Comparison of ENCODE assay signal across 26 cellular contexts in the genomic region with DNA sequence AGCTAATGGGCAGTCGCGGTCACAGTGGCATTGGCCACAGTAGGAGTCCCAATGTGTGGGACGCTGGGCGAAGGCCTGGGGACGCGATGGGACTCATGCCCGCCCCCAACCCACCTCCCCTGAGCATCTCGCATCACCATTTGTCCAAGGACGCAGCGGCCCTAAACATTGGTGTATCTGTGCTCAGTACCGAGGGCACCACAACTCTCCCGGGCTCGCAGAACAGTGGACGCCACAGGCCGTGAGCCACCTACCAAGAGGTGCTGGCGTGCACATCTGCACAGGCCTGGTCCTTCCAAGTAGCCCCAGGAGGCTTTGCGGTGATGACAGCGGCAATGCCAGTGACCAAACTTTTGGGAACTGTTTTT. TPM values are rescaled to one million over a fixed set of nuclear protein-coding genes. Genes with fewer than 3 reads are reported as not detected.
A peak's percentile ranks its signal among the peaks of the same experiment; 100 is the strongest.
DNase-seq lines count a peak whose midpoint lies in the region; ATAC-seq, FAIRE-seq and TF ChIP-seq lines count a peak whose summit lies in the region.
"Had no signal": no experiment of that assay in that cellular context is flagged by ENCODE, and none has a peak within 500 bp of the region (broad histone marks: within the 10 kb centered on the region; RNA-seq: fewer than 3 reads in every experiment).

No MANE protein-coding gene starts in this region.

- 95% methylated on average over 18 of the region's 18 CpGs; no CpG with 5 or more reads in 1 of the 2 experiments for WGBS in H1 (ENCODE audit: extremely low coverage in 1 of 2, insufficient coverage in 1 of 2, insufficient read length in 1 of 2, insufficient replicate concordance in 2 of 2, low coverage in 1 of 2, low lambda C conversion rate in 2 of 2, missing lambda C conversion rate in 1 of 2), 2 experiments

- H2BK12ac ChIP-seq in H1 (ENCODE audit: low read depth, low read length): peak overlapping the region; percentile 88; the same call in 1 of the 2 replicates

- H3K27me3 ChIP-seq in H7 (ENCODE audit: control insufficient read depth, insufficient read depth, low read length): no peaks in the 10 kb centered on the region; the same call in 1 of the 2 replicates
- no peaks in the 10 kb centered on the region for H3K27me3 ChIP-seq in H1 (replicated peaks in 1 of 4; ENCODE audit: control insufficient read depth in 3 of 4, extremely low read depth in 1 of 4, insufficient read depth in 3 of 4, low read length in 3 of 4)
- H3K27me3 ChIP-seq in PC-9 (ENCODE audit: insufficient read depth, low read depth): no peaks in the 10 kb centered on the region
- H3K27me3 ChIP-seq: BE2C, BLaER1 had no signal

- peak overlapping the region; percentile 77 for H4K8ac ChIP-seq in H1 (ENCODE audit: extremely low read depth, insufficient read depth, low read length)

- H3K4me1 ChIP-seq in H1 (replicated peaks in 1 of 4; ENCODE audit: control insufficient read depth in 3 of 4, insufficient read depth in 4 of 4, low read length in 3 of 4) (peaks cover 0 to 6% (median 1%) of the 10 kb centered on the region in 4 experiments; a peak in 5 of 7 replicates), PC-9 (replicated peaks; ENCODE audit: insufficient read depth) (peaks cover 3% of the 10 kb centered on the region)
- H3K4me1 ChIP-seq: BE2C had no signal

- H3K4me3 ChIP-seq in H7 (ENCODE audit: insufficient read depth, low read depth, low read length) (no peak overlapping the region), H1 (ENCODE audit: extremely low read depth in 1 of 4, insufficient read depth in 2 of 4, low read depth in 3 of 4, low read length in 4 of 4) (no peak overlapping the region), PC-9 (no peak overlapping the region)
- H3K4me3 ChIP-seq: BLaER1, GM12878 had no signal

- H3K23me2 ChIP-seq in H1 (ENCODE audit: low read depth, low read length): no peaks in the 10 kb centered on the region

- H3K9me3 Mint-ChIP-seq in activated CD8-positive, alpha-beta memory T cell treated with anti-CD3 and anti-CD28 coated beads, Interleukin-2, amount 10 ng/mL, durations not matched to agents 7 days and 5 days (ENCODE audit: low read depth): no peaks in the 10 kb centered on the region
- H3K9me3 Mint-ChIP-seq: CD14-positive monocyte; CD8-positive, alpha-beta memory T cell had no signal

- BruUV-seq in PC-9 (replicated peaks; lab: Mats Ljungman, UMichigan): no TSS peak

- no peak for FAIRE-seq in H1 (lab: Jason Lieb, UNC)
- FAIRE-seq: A204.1, GM12878, GM12892, GM18507 had no signal

- no peak overlapping the region for H3K14ac ChIP-seq in H1 (ENCODE audit: insufficient read length)

- H3K4ac ChIP-seq in H1 (replicated peaks; ENCODE audit: insufficient read length, low read depth, low read length): peak overlapping the region; percentile 28

- TF ChIP-seq CTCF in H1 (IDR thresholded peaks at IDR 0.05; ENCODE audit: control extremely low read depth in 1 of 3, insufficient read depth in 1 of 3, low read depth in 1 of 3, low read length in 3 of 3) (no peak), PC-9 (conservative IDR thresholded peaks at IDR 0.05) (no peak)

- intact Hi-C loops in PC-9 (cut with micrococcal nuclease; ENCODE audit: unreplicated experiment): no loop called here

- H3K9me3 ChIP-seq in H1 (ENCODE audit: insufficient read depth in 2 of 2, low read depth in 1 of 2, low read length in 1 of 2) (no peaks in the 10 kb centered on the region), PC-9 (ENCODE audit: insufficient read depth, low read depth) (no peaks in the 10 kb centered on the region)
- H3K9me3 ChIP-seq: BE2C, BLaER1 had no signal

- peaks cover 14% of the 10 kb centered on the region for H3K27me3 Mint-ChIP-seq in activated CD8-positive, alpha-beta memory T cell treated with anti-CD3 and anti-CD28 coated beads, Interleukin-2, amount 10 ng/mL, durations not matched to agents 7 days and 5 days

- TF ChIP-seq RAD21 in H1 (IDR thresholded peaks at IDR 0.05 in 1 of 2, conservative IDR thresholded peaks at IDR 0.05 in 1 of 2; ENCODE audit: low read depth in 2 of 2, low read length in 2 of 2): no peak

- H3K9ac ChIP-seq in H1 (replicated peaks in 1 of 4; ENCODE audit: extremely low read depth in 1 of 4, low read depth in 3 of 4, low read length in 3 of 4): no peak overlapping the region
- H3K9ac ChIP-seq: BLaER1 had no signal

- no peaks in the 10 kb centered on the region for H3K36me3 Mint-ChIP-seq in activated CD8-positive, alpha-beta memory T cell treated with anti-CD3 and anti-CD28 coated beads, Interleukin-2, amount 10 ng/mL, durations not matched to agents 7 days and 5 days
- H3K36me3 Mint-ChIP-seq: CD14-positive monocyte; CD4-positive, alpha-beta memory T cell; CD4-positive, CD25-positive, alpha-beta regulatory T cell; CD8-positive, alpha-beta memory T cell had no signal

- no peak overlapping the region for H3K27ac ChIP-seq in H1 (ENCODE audit: low read depth, low read length)
- no peak overlapping the region for H3K27ac ChIP-seq in PC-9
- H3K27ac ChIP-seq: BLaER1 had no signal

- no peaks in the 10 kb centered on the region for H3K9me2 ChIP-seq in PC-9 (ENCODE audit: insufficient read depth)

- peak overlapping the region; percentile 53; the same call in 1 of the 2 replicates for H2AK5ac ChIP-seq in H1 (ENCODE audit: low read depth, low read length)

- DNase-seq in H7 (peak; percentile 36), H1 (ENCODE audit: low read depth in 1 of 2, low spot score in 2 of 2) (no peak), PC-9 (no peak), NCI-H2196 (lab: John Stamatoyannopoulos, UW; ENCODE audit: unreplicated experiment) (no peak)
- no peak for DNase-seq in activated CD8-positive, alpha-beta memory T cell treated with anti-CD3 and anti-CD28 coated beads, Interleukin-2, amount 10 ng/mL, durations not matched to agents 7 days and 5 days
- DNase-seq: 8988T; ACHN; BE2C; C1 segment of cervical spinal cord; CD4-positive, alpha-beta memory T cell; CD4-positive, CD25-positive, alpha-beta regulatory T cell; CD8-positive, alpha-beta memory T cell; COR-L47; DMS 273 treated with DMSO at 0.1 percent for 48 hours; DMS153; DMS53; DMS79; DND-41; EL; GDM1 had no signal

- peaks cover 3% of the 10 kb centered on the region for H3F3A ChIP-seq in PC-9 (ENCODE audit: insufficient read depth, low read depth)

- H4K91ac ChIP-seq in H1 (replicated peaks; ENCODE audit: insufficient read length, low read length): no peak overlapping the region

- TF ChIP-seq POLR2A in H1 (IDR thresholded peaks at IDR 0.05; ENCODE audit: control extremely low read depth in 1 of 2, low read depth in 2 of 2, low read length in 2 of 2): no peak

- H4K20me1 ChIP-seq in H1 (replicated peaks in 1 of 2; ENCODE audit: control insufficient read depth in 1 of 2, insufficient read depth in 2 of 2, low read length in 2 of 2) (no peaks in the 10 kb centered on the region), PC-9 (ENCODE audit: insufficient read depth) (no peaks in the 10 kb centered on the region)
- H4K20me1 ChIP-seq: BLaER1 had no signal

- H2BK120ac ChIP-seq in H1 (replicated peaks; ENCODE audit: low read depth, low read length): no peak overlapping the region

- no peak overlapping the region for H3K56ac ChIP-seq in H1 (replicated peaks; ENCODE audit: insufficient read length, low read depth, low read length)

- H3K18ac ChIP-seq in H1 (ENCODE audit: extremely low read depth, low read length): no peak overlapping the region; the same call in 1 of the 2 replicates

- TF ChIP-seq EP300 in H1 (IDR thresholded peaks at IDR 0.05; ENCODE audit: borderline replicate concordance in 1 of 2, low read depth in 2 of 2, low read length in 2 of 2): no peak

- H2AFZ ChIP-seq in H1 (ENCODE audit: low read length): no peak overlapping the region
- no peak overlapping the region for H2AFZ ChIP-seq in PC-9

- H3K23ac ChIP-seq in H1 (ENCODE audit: insufficient read length): no peak overlapping the region

- H3K36me3 ChIP-seq in H7 (replicated peaks; ENCODE audit: control insufficient read depth, insufficient read depth, low read length) (no peaks in the 10 kb centered on the region), H1 (ENCODE audit: control insufficient read depth in 2 of 4, insufficient read depth in 4 of 4, low read length in 3 of 4) (no peaks in the 10 kb centered on the region), PC-9 (ENCODE audit: low read depth) (no peaks in the 10 kb centered on the region)
- H3K36me3 ChIP-seq: BE2C, BLaER1 had no signal

- CTCF ChIA-PET in H1 (lab: Charles Lee; ENCODE audit: partially characterized antibody) (interaction anchor here (0.6 to 1.9 kb wide), 2 partner anchors 19 to 399 kb away, joined by 3 to 8 read pairs; no protein-coding TSS in a partner anchor), PC-9 (lab: Charles Lee) (no interaction called here)
- CTCF ChIA-PET in activated CD8-positive, alpha-beta memory T cell treated with anti-CD3 and anti-CD28 coated beads, Interleukin-2, amount 10 ng/mL, durations not matched to agents 7 days and 5 days (lab: Charles Lee): no interaction called here

- no peak for ATAC-seq in activated CD8-positive, alpha-beta memory T cell treated with anti-CD3 and anti-CD28 coated beads, Interleukin-2, amount 10 ng/mL, durations not matched to agents 7 days and 5 days
- ATAC-seq: GM12878 had no signal

- no peak overlapping the region for H4K5ac ChIP-seq in H1 (ENCODE audit: insufficient read length, low read depth, low read length)

- no peaks in the 10 kb centered on the region for H3K79me1 ChIP-seq in H1 (ENCODE audit: low read depth, low read length)

- POLR2A ChIA-PET in H1 (lab: Charles Lee; ENCODE audit: partially characterized antibody) (interaction anchor here (0.6 kb wide), 1 partner anchor 674 kb away, joined by 4 read pairs; no protein-coding TSS in a partner anchor), PC-9 (lab: Charles Lee; ENCODE audit: unreplicated experiment) (no interaction called here)

- H3K4me1 Mint-ChIP-seq in activated CD8-positive, alpha-beta memory T cell treated with anti-CD3 and anti-CD28 coated beads, Interleukin-2, amount 10 ng/mL, durations not matched to agents 7 days and 5 days: no peaks in the 10 kb centered on the region
- H3K4me1 Mint-ChIP-seq: CD4-positive, alpha-beta memory T cell; CD8-positive, alpha-beta memory T cell had no signal

- H3K4me2 ChIP-seq in H1 (ENCODE audit: insufficient read depth in 1 of 2, low read depth in 2 of 2, low read length in 2 of 2) (no peak overlapping the region), PC-9 (no peak overlapping the region)
- H3K4me2 ChIP-seq: BLaER1 had no signal

- 0 out of 2 replicates have a peak overlapping the region, but pooled peaks have one; percentile 44 for H2BK5ac ChIP-seq in H1 (ENCODE audit: low read depth, low read length)

- no peak overlapping the region for H3K27ac Mint-ChIP-seq in activated CD8-positive, alpha-beta memory T cell treated with anti-CD3 and anti-CD28 coated beads, Interleukin-2, amount 10 ng/mL, durations not matched to agents 7 days and 5 days
- H3K27ac Mint-ChIP-seq: CD14-positive monocyte; CD4-positive, CD25-positive, alpha-beta regulatory T cell; CD8-positive, alpha-beta memory T cell had no signal

- H2BK20ac ChIP-seq in H1 (ENCODE audit: low read length): no peak overlapping the region

- no peak overlapping the region for H3K4me3 Mint-ChIP-seq in activated CD8-positive, alpha-beta memory T cell treated with anti-CD3 and anti-CD28 coated beads, Interleukin-2, amount 10 ng/mL, durations not matched to agents 7 days and 5 days
- H3K4me3 Mint-ChIP-seq: CD14-positive monocyte; CD4-positive, CD25-positive, alpha-beta regulatory T cell; CD8-positive, alpha-beta memory T cell had no signal

- H3K79me2 ChIP-seq in H1 (ENCODE audit: control insufficient read depth in 1 of 2, insufficient read depth in 2 of 2, low read length in 2 of 2) (no peaks in the 10 kb centered on the region), PC-9 (ENCODE audit: low read depth) (no peaks in the 10 kb centered on the region)

- H2BK15ac ChIP-seq in H1 (ENCODE audit: low read length): no peak overlapping the region; the same call in 1 of the 2 replicates

RNA-seq across cellular contexts. Expression of gene RRP7A, which starts 27.3 kb away (rescaled TPM):
- 33.1 and 39.3 TPM in 2 replicates for total RNA-seq in H7 (2014; rRNA removed; shearing (Covaris generic))
- 48.4 and 49.0 TPM in 2 replicates for total RNA-seq in H1 (2021; fragmentation: NEBNext Ultra II Directional; extraction: Animal tissue kit (Norgen Biotek cat#: 25700))
- polyA plus RNA-seq in H1 (2011; rRNA removed): 18.4 and 26.7 TPM in 2 replicates
- 30.5 TPM for polyA plus RNA-seq in H1 (2011; cell fraction: cytosol; rRNA removed)
- 22.9 TPM for polyA plus RNA-seq in H1 (2011; cell fraction: nucleus; rRNA removed)
- 29.2 to 33.3 TPM (median 30.2 TPM) in 4 replicates for polyA plus RNA-seq in H1 (2012, experiment 1 of 2)
- 27.4 TPM for polyA plus RNA-seq in H1 (2012, experiment 2 of 2)
- polyA plus RNA-seq in H1 (2013, experiment 1 of 2): 21.5 TPM
- 21.3 TPM for polyA plus RNA-seq in H1 (2013, experiment 2 of 2)
- polyA minus RNA-seq in H1 (2011; rRNA and poly(A)+ RNA removed): 20.6 and 22.7 TPM in 2 replicates
- polyA minus RNA-seq in H1 (2011; cell fraction: cytosol; rRNA and poly(A)+ RNA removed): 16.8 TPM
- 25.4 TPM for polyA minus RNA-seq in H1 (2011; cell fraction: nucleus; rRNA and poly(A)+ RNA removed)
- 100 to 1,000 TPM in 1 of 2 experiments, 10 to 100 TPM in 1; 88.2 to 102 TPM for total RNA-seq in activated CD8-positive, alpha-beta memory T cell treated with anti-CD3 and anti-CD28 coated beads, Interleukin-2, amount 10 ng/mL, durations not matched to agents 7 days and 5 days
- total RNA-seq in PC-9 (2021): 52.7 and 56.6 TPM in 2 replicates
